In genomic region chr1:28193701-28194161, GRCh38 we compare ENCODE assay signal across 15 cellular contexts. TPM values are rescaled to one million over a fixed set of nuclear protein-coding genes. Genes with fewer than 3 reads are reported as not detected.
DNase-seq lines count a peak whose midpoint lies in the region; ATAC-seq, FAIRE-seq and TF ChIP-seq lines count a peak whose summit lies in the region.
"Had no signal": no experiment of that assay in that cellular context is flagged by ENCODE, and none has a peak within 500 bp of the region (broad histone marks: within the 10 kb centered on the region; RNA-seq: fewer than 3 reads in every experiment).

No MANE protein-coding gene starts in this region.

- CTCF ChIA-PET in mammary epithelial cell (lab: Charles Lee; ENCODE audit: low non-redundant PET): interaction anchor here (1.0 kb wide), 1 partner anchor 103 kb away, joined by 5 read pairs; no protein-coding TSS in a partner anchor

- peak; percentile 38 to 42 for ATAC-seq in right cardiac atrium
- ATAC-seq in Right ventricle myocardium inferior: no peak
- ATAC-seq in left colon: peak; percentile 43

- no peak overlapping the region for H3K4me3 ChIP-seq in right cardiac atrium (ENCODE audit: low read length)
- peak overlapping the region; percentile 48 to 68 (median 57) for H3K4me3 ChIP-seq in mammary epithelial cell (replicated peaks in 1 of 3; ENCODE audit: insufficient read depth in 1 of 3, low read depth in 2 of 3, low read length in 3 of 3)
- H3K4me3 ChIP-seq: tibial artery had no signal

- no TSS peak for BruUV-seq in mammary epithelial cell (replicated peaks; lab: Mats Ljungman, UMichigan)

- H4K20me1 ChIP-seq in mammary epithelial cell (ENCODE audit: insufficient read depth, low read length): no peaks in the 10 kb centered on the region

- H2AFZ ChIP-seq in mammary epithelial cell (ENCODE audit: low read depth, low read length): peak overlapping the region; percentile 92
- H2AFZ ChIP-seq: parathyroid adenoma had no signal

- dilution Hi-C loops in mammary epithelial cell (cut with HindIII; ENCODE audit: low sequenced_read_pairs): no loop called here

- H3K79me2 ChIP-seq in mammary epithelial cell (ENCODE audit: insufficient read depth, low read length): peaks cover 9% of the 10 kb centered on the region
- H3K79me2 ChIP-seq: parathyroid adenoma had no signal

- no peak for FAIRE-seq in GM12891 (lab: Jason Lieb, UNC)

- H3K27ac ChIP-seq in right cardiac atrium (ENCODE audit: low read length) (no peak overlapping the region), mammary epithelial cell (ENCODE audit: insufficient read depth, low read depth, low read length) (peak overlapping the region; percentile 41)
- H3K27ac ChIP-seq: parathyroid adenoma, tibial artery had no signal

- H3K4me1 ChIP-seq in right cardiac atrium (ENCODE audit: control insufficient read depth, insufficient read depth, low read length): no peaks in the 10 kb centered on the region
- peaks cover 51% of the 10 kb centered on the region for H3K4me1 ChIP-seq in mammary epithelial cell (ENCODE audit: insufficient read depth, low read length)
- H3K4me1 ChIP-seq: parathyroid adenoma, tibial artery had no signal

- TF ChIP-seq CTCF in mammary epithelial cell (conservative IDR thresholded peaks at IDR 0.05 in 1 of 2, IDR thresholded peaks at IDR 0.05 in 1 of 2; ENCODE audit: extremely low read depth in 1 of 2, insufficient read depth in 1 of 2, low read depth in 1 of 2, low read length in 2 of 2) (no peak), GM13977 (IDR thresholded peaks at IDR 0.05; ENCODE audit: extremely low read depth, insufficient read depth, missing control alignments) (no peak)

- intact Hi-C loops in right cardiac atrium (cut with DNase I): loop anchor here in 1 of 4 donors (10.0 kb wide), 1 partner anchor 99 kb away; no protein-coding TSS in a partner anchor
- intact Hi-C loops in Right ventricle myocardium inferior (cut with DNase I): no loop called here
- intact Hi-C loops in mammary epithelial cell (cut with micrococcal nuclease): no loop called here
- intact Hi-C loops in left colon (cut with DNase I, micrococcal nuclease): no loop called here

- DNase-seq in right cardiac atrium (no peak), Right ventricle myocardium inferior (ENCODE audit: missing footprints) (no peak), mammary epithelial cell (peak; percentile 93), left colon (no peak), ureter (ENCODE audit: low spot score) (peak; percentile 71), GM13977 (ENCODE audit: low spot score) (no peak), GM12891 (ENCODE audit: insufficient read length, low spot score) (no peak), NCI-H146 (lab: John Stamatoyannopoulos, UW) (no peak)
- DNase-seq: activated CD4-positive, alpha-beta T cell treated with anti-CD3 and anti-CD28 coated beads for 4 hours; anterior cingulate cortex; cortex of kidney; DMS79; NCI-H1092 treated with DMSO at 0.1 percent for 48 hours had no signal

- peak overlapping the region; percentile 64 for H3K9ac ChIP-seq in mammary epithelial cell (ENCODE audit: insufficient read depth, low read length)
- H3K9ac ChIP-seq: parathyroid adenoma had no signal

- no peaks in the 10 kb centered on the region for H3K36me3 ChIP-seq in mammary epithelial cell (ENCODE audit: insufficient read depth, low read length)

- WGBS in right cardiac atrium: 69% methylated on average over 8 of the region's 8 CpGs
- WGBS in mammary epithelial cell (ENCODE audit: low coverage, missing lambda C conversion rate): 6% methylated on average over 5 of the region's 8 CpGs

- TF ChIP-seq POLR2A in GM12891 (IDR thresholded peaks at IDR 0.05; ENCODE audit: low read depth, low read length): no peak

- H3K9me3 ChIP-seq in right cardiac atrium (ENCODE audit: control insufficient read depth, low read length): no peaks in the 10 kb centered on the region
- no peaks in the 10 kb centered on the region for H3K9me3 ChIP-seq in mammary epithelial cell (replicated peaks; ENCODE audit: insufficient read depth, low read length)
- H3K9me3 ChIP-seq: tibial artery had no signal

- H3K27me3 ChIP-seq in right cardiac atrium (ENCODE audit: control insufficient read depth, insufficient read depth) (no peaks in the 10 kb centered on the region), mammary epithelial cell (ENCODE audit: insufficient read depth, low read length) (no peaks in the 10 kb centered on the region)
- H3K27me3 ChIP-seq: tibial artery had no signal

- peak overlapping the region; percentile 80 for H3K4me2 ChIP-seq in mammary epithelial cell (ENCODE audit: insufficient read depth, low read depth, low read length)

- in situ Hi-C loops in mammary epithelial cell (cut with MboI; ENCODE audit: low sequenced_read_pairs in 2 of 2): no loop called here
- in situ Hi-C loops in GM13977 (cut with MboI; ENCODE audit: low pct_unique_long_range_greater_than_20kb, low sequenced_read_pairs, unreplicated experiment): no loop called here

TF ChIP-seq in GM12891, 5 proteins besides CTCF, POLR2A, EP300 and RAD21:
- TF ChIP-seq SPI1 (IDR thresholded peaks at IDR 0.05; ENCODE audit: low read depth, low read length) (no peak), POU2F2 (IDR thresholded peaks at IDR 0.05; ENCODE audit: low read depth, low read length) (no peak), TAF1 (IDR thresholded peaks at IDR 0.05; ENCODE audit: low read depth, low read length) (no peak), PAX5 (IDR thresholded peaks at IDR 0.05; ENCODE audit: insufficient read depth, low read length, severe bottlenecking) (no peak), POLR2AphosphoS5 (IDR thresholded peaks at IDR 0.05; ENCODE audit: low read depth, low read length) (no peak)
TF ChIP-seq in GM12891: peak in this region for 0.

RNA-seq across cellular contexts. Expression of gene PTAFR, which starts 17.2 kb away (rescaled TPM):
- total RNA-seq in right cardiac atrium (1 to 10 TPM; 2.0 to 3.6 (median 3.0) TPM), Right ventricle myocardium inferior (2.7 TPM), mammary epithelial cell (10 to 100 TPM in 1 of 2 donors, 1 to 10 TPM in 1; 1.8 to 10.9 TPM), left colon (1 to 10 TPM; 2.4 to 3.7 TPM), ureter (9.9 TPM)
- polyA plus RNA-seq in right cardiac atrium (0.52 TPM), mammary epithelial cell (38.1 TPM)
- polyA minus RNA-seq in mammary epithelial cell: 25.8 TPM
- 10.2 TPM for polyA plus RNA-seq in GM12891 (2012; ENCODE audit: low read depth, missing spikeins)

RNA-seq across cellular contexts. Expression of gene DNAJC8, which starts 39.1 kb away (rescaled TPM):
- total RNA-seq in right cardiac atrium (10 to 100 TPM; 63.4 to 71.6 (median 64.1) TPM), Right ventricle myocardium inferior (61.2 TPM), mammary epithelial cell (10 to 100 TPM; 36.0 to 68.9 TPM), left colon (10 to 100 TPM; 45.7 to 48.6 TPM), ureter (67.4 TPM)
- polyA plus RNA-seq in right cardiac atrium (78.3 TPM), mammary epithelial cell (55.0 TPM)
- 24.7 TPM for polyA minus RNA-seq in mammary epithelial cell
- polyA plus RNA-seq in GM12891 (2012; ENCODE audit: low read depth, missing spikeins): 97.9 TPM

RNA-seq across cellular contexts. Expression of gene ATP5IF1, which starts 42.2 kb away (rescaled TPM):
- total RNA-seq in right cardiac atrium: 100 to 1,000 TPM; 244 to 514 (median 404) TPM
- 1,557 TPM for polyA plus RNA-seq in right cardiac atrium
- 355 TPM for total RNA-seq in Right ventricle myocardium inferior
- 100 to 1,000 TPM; 114 to 244 TPM for total RNA-seq in mammary epithelial cell
- 399 TPM for polyA plus RNA-seq in mammary epithelial cell
- 24.8 TPM for polyA minus RNA-seq in mammary epithelial cell
- total RNA-seq in left colon: 100 to 1,000 TPM; 251 to 302 TPM
- total RNA-seq in ureter: 128 TPM
- 727 TPM for polyA plus RNA-seq in GM12891 (2012; ENCODE audit: low read depth, missing spikeins)

Comparison
In these comparisons a context has a peak if more than half of its experiments do, and no peak if none do; other contexts are left out.
1. DNase-seq: peak in mammary epithelial cell (single experiment) and ureter (single experiment); none in right cardiac atrium (0 of 3), Right ventricle myocardium inferior (single experiment), left colon (0 of 2), GM13977 (single experiment), GM12891 (single experiment) and NCI-H146 (single experiment).